Comparison of ENCODE assay signal across 6 cellular contexts in the genomic region with DNA sequence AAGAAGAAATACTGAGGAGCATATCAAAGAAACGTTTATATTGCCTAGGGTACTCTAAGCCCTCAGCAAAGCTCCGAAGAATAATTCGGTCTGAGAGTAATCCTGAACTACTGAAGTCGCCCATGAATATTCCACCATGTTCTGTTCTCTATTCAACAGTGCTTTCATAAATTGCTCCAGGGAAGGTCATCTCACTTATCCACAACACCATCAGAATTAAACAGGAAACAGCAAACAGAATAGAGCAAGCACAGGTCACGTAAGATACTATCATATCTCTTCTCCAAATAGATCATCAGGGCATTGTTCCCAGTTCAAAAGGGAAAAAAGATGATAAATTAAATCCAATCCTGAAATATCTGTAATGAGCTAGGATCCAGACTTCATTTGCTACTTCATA.
"Had no signal": no experiment of that assay in that cellular context is flagged by ENCODE, and none has a peak within 500 bp of the region (broad histone marks: within the 10 kb centered on the region; RNA-seq: fewer than 3 reads in every experiment).

No MANE protein-coding gene starts in this region.

- H3K4me3 ChIP-seq: GM23338, K562 had no signal

- DNase-seq: H9, HCEC 1CT, IMR-90, KG1 had no signal

- H3K4me2 ChIP-seq: GM23338 had no signal

- H2AFZ ChIP-seq: GM23338 had no signal

- ATAC-seq: GM23338, K562 had no signal
